Comparison of ENCODE assay signal across 15 cellular contexts in genomic region chr9:126699401-126699851, GRCh38.
A peak's percentile ranks its signal among the peaks of the same experiment; 100 is the strongest.
DNase-seq lines count a peak whose midpoint lies in the region; ATAC-seq lines count a peak whose summit lies in the region.
"Had no signal": no experiment of that assay in that cellular context is flagged by ENCODE, and none has a peak within 500 bp of the region (broad histone marks: within the 10 kb centered on the region; RNA-seq: fewer than 3 reads in every experiment).

No MANE protein-coding gene starts in this region.

- no peak overlapping the region for H3K4me3 Mint-ChIP-seq in T-helper 17 cell
- H3K4me3 Mint-ChIP-seq: CD4-positive, alpha-beta T cell had no signal

- intact Hi-C loops in posterior vena cava (cut with DNase I) = no loop called here

- DNase-seq in Daoy (ENCODE audit: low read depth) = peak; percentile 10
- no peak for DNase-seq in T-helper 17 cell
- DNase-seq in epidermal melanocyte (ENCODE audit: insufficient read length, low spot score) = peak; percentile 8
- peak; percentile 79 for DNase-seq in posterior vena cava (ENCODE audit: low spot score)
- no peak for DNase-seq in AG08396 (ENCODE audit: low spot score)
- no peak for DNase-seq in H4 (ENCODE audit: low spot score)
- DNase-seq in NCI-H2196 treated with DMSO at 0.1 percent for 48 hours (lab: John Stamatoyannopoulos, UW; ENCODE audit: unreplicated experiment) = no peak
- DNase-seq: BE2C; Calu3; CD4-positive, alpha-beta T cell; HCEC 1CT; NCI-H187; NCI-H446 treated with DMSO at 0.1 percent for 48 hours; NK-92 treated with Interleukin-12 subunit alpha and Interleukin-12 subunit beta, amount 100 ng/mL, for 24 hours; RPMI8226 had no signal

- peaks cover 57% of the 10 kb centered on the region for H3K27me3 Mint-ChIP-seq in T-helper 17 cell

- H3K9me3 ChIP-seq in T-helper 17 cell (ENCODE audit: control insufficient read depth, low read length, poor library complexity, severe bottlenecking) = no peaks in the 10 kb centered on the region
- H3K9me3 ChIP-seq: BE2C had no signal

- H3K4me1 Mint-ChIP-seq in T-helper 17 cell = peaks cover 3% of the 10 kb centered on the region

- ATAC-seq in T-helper 17 cell = no peak

- H3K27ac Mint-ChIP-seq in T-helper 17 cell = peak overlapping the region; percentile 39
- H3K27ac Mint-ChIP-seq: CD4-positive, alpha-beta T cell had no signal

- no peaks in the 10 kb centered on the region for H3K36me3 Mint-ChIP-seq in T-helper 17 cell (ENCODE audit: low read depth)

Comparison
In these comparisons a context has a peak if more than half of its experiments do, and no peak if none do; other contexts are left out.
1. DNase-seq: peak in Daoy (single experiment), epidermal melanocyte (single experiment) and posterior vena cava (single experiment); none in T-helper 17 cell (0 of 3), AG08396 (single experiment), H4 (single experiment) and NCI-H2196 treated with DMSO at 0.1 percent for 48 hours (single experiment).